In genomic region chr20:20367681-20368413, GRCh38 we compare ENCODE assay signal across 8 cellular contexts. TPM values are rescaled to one million over a fixed set of nuclear protein-coding genes. Genes with fewer than 3 reads are reported as not detected.
DNase-seq lines count a peak whose midpoint lies in the region; ATAC-seq and TF ChIP-seq lines count a peak whose summit lies in the region.

Gene INSM1 (plus strand): TSS chr20:20368104. CDS start chr20:20368268, 164 bp downstream.

- no peaks in the 10 kb centered on the region for H3K9me3 Mint-ChIP-seq in MCF 10A (ENCODE audit: unreplicated experiment)
- H3K9me3 Mint-ChIP-seq in nephron progenitor cell, result no peaks in the 10 kb centered on the region

- H3K4me1 Mint-ChIP-seq in MCF 10A (ENCODE audit: insufficient read depth, unreplicated experiment), result peaks cover 12% of the 10 kb centered on the region
- H3K4me1 Mint-ChIP-seq in nephron progenitor cell, result peaks cover 13% of the 10 kb centered on the region

- H3K27me3 Mint-ChIP-seq in MCF 10A (ENCODE audit: insufficient read depth, unreplicated experiment) (peaks cover 48% of the 10 kb centered on the region), nephron progenitor cell (ENCODE audit: low read depth, poor library complexity) (peaks cover 89% of the 10 kb centered on the region)

- H3K27ac Mint-ChIP-seq in MCF 10A (ENCODE audit: low read depth, unreplicated experiment), result no peak within 1 kb of the TSS
- H3K27ac Mint-ChIP-seq in nephron progenitor cell, result no peak within 1 kb of the TSS

- H3K4me3 Mint-ChIP-seq in MCF 10A (ENCODE audit: unreplicated experiment), result peak within 1 kb of the TSS; percentile 28
- H3K4me3 Mint-ChIP-seq in nephron progenitor cell, result peak within 1 kb of the TSS; percentile 67

- ATAC-seq in HG03135 (IDR thresholded peaks at IDR 0.05; ENCODE audit: unreplicated experiment), result no peak
- ATAC-seq in HG02884 (IDR thresholded peaks at IDR 0.05; ENCODE audit: unreplicated experiment), result no peak

- intact Hi-C loops in MCF 10A (cut with micrococcal nuclease), result no loop called here

- BruUV-seq in MCF 10A (replicated peaks; lab: Mats Ljungman, UMichigan), result no TSS peak

- TF ChIP-seq CTCF in MCF 10A (IDR thresholded peaks at IDR 0.05; ENCODE audit: unreplicated experiment), result no peak
- no peak for TF ChIP-seq CTCF in nephron progenitor cell (IDR thresholded peaks at IDR 0.05)

- CTCF ChIA-PET in MCF 10A (lab: Yijun Ruan, JAX), result no interaction called here

- peak; percentile 73 for DNase-seq in activated CD4-positive, alpha-beta T cell treated with anti-CD3 and anti-CD28 coated beads for 48 hours
- no peak for DNase-seq in activated CD4-positive, alpha-beta T cell treated with anti-CD3 and anti-CD28 coated beads, Interleukin-2, amount 50 U/mL, for 4 hours
- peak; percentile 78 for DNase-seq in NCI-H2227 treated with DMSO at 0.1 percent for 48 hours (lab: John Stamatoyannopoulos, UW)
- no peak for DNase-seq in MCF 10A (ENCODE audit: unreplicated experiment)
- DNase-seq in nephron progenitor cell, result peak; percentile 35
- no peak for DNase-seq in glomerular visceral epithelial cell (ENCODE audit: extremely low spot score)

- POLR2A ChIA-PET in MCF 10A (lab: Yijun Ruan, JAX), result no interaction called here

- H3K36me3 Mint-ChIP-seq in MCF 10A (ENCODE audit: insufficient read depth, unreplicated experiment) (no peaks in the 10 kb centered on the region), nephron progenitor cell (ENCODE audit: low read depth) (no peaks in the 10 kb centered on the region)

RNA-seq across cellular contexts. Expression of gene INSM1, which starts in this region (rescaled TPM):
- total RNA-seq in MCF 10A (2022), result not detected in 2 replicates

Comparison
In these comparisons a context has a peak if more than half of its experiments do, and no peak if none do; other contexts are left out.
1. DNase-seq: peak in activated CD4-positive, alpha-beta T cell treated with anti-CD3 and anti-CD28 coated beads for 48 hours (single experiment), NCI-H2227 treated with DMSO at 0.1 percent for 48 hours (single experiment) and nephron progenitor cell (single experiment); none in activated CD4-positive, alpha-beta T cell treated with anti-CD3 and anti-CD28 coated beads, Interleukin-2, amount 50 U/mL, for 4 hours (0 of 2), MCF 10A (single experiment) and glomerular visceral epithelial cell (single experiment).